In genomic region chr11:32092581-32093170, GRCh38 we compare ENCODE assay signal across 9 cellular contexts. TPM values are rescaled to one million over a fixed set of nuclear protein-coding genes. Genes with fewer than 3 reads are reported as not detected.
A peak's percentile ranks its signal among the peaks of the same experiment; 100 is the strongest.
DNase-seq lines count a peak whose midpoint lies in the region; ATAC-seq lines count a peak whose summit lies in the region.
"Had no signal": no experiment of that assay in that cellular context is flagged by ENCODE, and none has a peak within 500 bp of the region (broad histone marks: within the 10 kb centered on the region; RNA-seq: fewer than 3 reads in every experiment).

No MANE protein-coding gene starts in this region.

- peak overlapping the region; percentile 75 for H3K4me3 Mint-ChIP-seq in stimulated activated naive CD8-positive, alpha-beta T cell treated with anti-CD3 and anti-CD28 coated beads, Interleukin-15, Interleukin-2, amounts not matched to agents 100 ng/mL and 50 ng/mL, for 24 hours
- peak overlapping the region; percentile 87 for H3K4me3 Mint-ChIP-seq in activated naive CD8-positive, alpha-beta T cell treated with anti-CD3 and anti-CD28 coated beads, Interleukin-2, amount 10 ng/mL, durations not matched to agents 7 days and 5 days

- H3K4me1 Mint-ChIP-seq in stimulated activated naive CD8-positive, alpha-beta T cell treated with anti-CD3 and anti-CD28 coated beads, Interleukin-15, Interleukin-2, amounts not matched to agents 100 ng/mL and 50 ng/mL, for 24 hours (ENCODE audit: low read depth): peaks cover 44% of the 10 kb centered on the region
- H3K4me1 Mint-ChIP-seq in activated naive CD8-positive, alpha-beta T cell treated with anti-CD3 and anti-CD28 coated beads, Interleukin-2, amount 10 ng/mL, durations not matched to agents 7 days and 5 days: peaks cover 15% of the 10 kb centered on the region

- H4K91ac ChIP-seq in mesenchymal stem cell (ENCODE audit: low read length): no peak overlapping the region

- no peak overlapping the region for H2BK5ac ChIP-seq in mesenchymal stem cell (ENCODE audit: low read depth, low read length, poor library complexity, severe bottlenecking)

- H3K27ac Mint-ChIP-seq in stimulated activated naive CD8-positive, alpha-beta T cell treated with anti-CD3 and anti-CD28 coated beads, Interleukin-15, Interleukin-2, amounts not matched to agents 100 ng/mL and 50 ng/mL, for 24 hours: peak overlapping the region; percentile 71
- H3K27ac Mint-ChIP-seq in activated naive CD8-positive, alpha-beta T cell treated with anti-CD3 and anti-CD28 coated beads, Interleukin-2, amount 10 ng/mL, durations not matched to agents 7 days and 5 days: peak overlapping the region; percentile 78

- no peak overlapping the region for H3K4ac ChIP-seq in mesenchymal stem cell (ENCODE audit: low read depth in 1 of 2, low read length in 2 of 2)

- H2AK5ac ChIP-seq in mesenchymal stem cell (ENCODE audit: low read length, severe bottlenecking): peak overlapping the region; percentile 6

- no peaks in the 10 kb centered on the region for H3K9me3 ChIP-seq in mesenchymal stem cell (ENCODE audit: control insufficient read depth, low read length)

- H3K79me1 ChIP-seq in mesenchymal stem cell (replicated peaks; ENCODE audit: low read length, poor library complexity, severe bottlenecking): peaks cover 14% of the 10 kb centered on the region

- ATAC-seq in stimulated activated naive CD8-positive, alpha-beta T cell treated with anti-CD3 and anti-CD28 coated beads, Interleukin-15, Interleukin-2, amounts not matched to agents 100 U/mL and 50 U/mL, for 24 hours: no peak
- ATAC-seq in activated naive CD8-positive, alpha-beta T cell treated with anti-CD3 and anti-CD28 coated beads, Interleukin-2, amount 10 ng/mL, durations not matched to agents 7 days and 5 days (ENCODE audit: low read depth): no peak
- ATAC-seq in GM21515 (IDR thresholded peaks at IDR 0.05; ENCODE audit: unreplicated experiment) (no peak), GM18511 (IDR thresholded peaks at IDR 0.05; ENCODE audit: unreplicated experiment) (no peak), GM18867 (IDR thresholded peaks at IDR 0.05; ENCODE audit: unreplicated experiment) (no peak)

- H2BK15ac ChIP-seq in mesenchymal stem cell (ENCODE audit: low read depth, poor library complexity, severe bottlenecking): no peak overlapping the region

- H2BK120ac ChIP-seq in mesenchymal stem cell (ENCODE audit: low read depth, low read length): no peak overlapping the region

- H3K27me3 Mint-ChIP-seq in stimulated activated naive CD8-positive, alpha-beta T cell treated with anti-CD3 and anti-CD28 coated beads, Interleukin-15, Interleukin-2, amounts not matched to agents 100 ng/mL and 50 ng/mL, for 24 hours: peaks cover 5% of the 10 kb centered on the region
- peaks cover 8% of the 10 kb centered on the region for H3K27me3 Mint-ChIP-seq in activated naive CD8-positive, alpha-beta T cell treated with anti-CD3 and anti-CD28 coated beads, Interleukin-2, amount 10 ng/mL, durations not matched to agents 7 days and 5 days

- no peaks in the 10 kb centered on the region for H3K9me3 Mint-ChIP-seq in stimulated activated naive CD8-positive, alpha-beta T cell treated with anti-CD3 and anti-CD28 coated beads, Interleukin-15, Interleukin-2, amounts not matched to agents 100 ng/mL and 50 ng/mL, for 24 hours
- no peaks in the 10 kb centered on the region for H3K9me3 Mint-ChIP-seq in activated naive CD8-positive, alpha-beta T cell treated with anti-CD3 and anti-CD28 coated beads, Interleukin-2, amount 10 ng/mL, durations not matched to agents 7 days and 5 days

- peak overlapping the region in 1 of 2 experiments; percentile 4 for H3K14ac ChIP-seq in mesenchymal stem cell (ENCODE audit: low read length in 2 of 2)

- H3K23ac ChIP-seq in mesenchymal stem cell (ENCODE audit: low read length in 2 of 2): no peak overlapping the region

- peak overlapping the region; percentile 59 for H3K4me2 ChIP-seq in mesenchymal stem cell (ENCODE audit: low read length, poor library complexity, severe bottlenecking)

- H3K27ac ChIP-seq in mesenchymal stem cell (ENCODE audit: low read length, poor library complexity, severe bottlenecking): no peak overlapping the region

- H3K27me3 ChIP-seq in mesenchymal stem cell (ENCODE audit: control insufficient read depth in 1 of 2, insufficient read depth in 1 of 2, low read length in 2 of 2): no peaks in the 10 kb centered on the region

- peaks cover 22% of the 10 kb centered on the region for H3K4me1 ChIP-seq in mesenchymal stem cell (ENCODE audit: control insufficient read depth, insufficient read depth, low read depth, low read length)

- 83% methylated on average over 4 of the region's 4 CpGs for WGBS in mesenchymal stem cell

- no peak for DNase-seq in stimulated activated naive CD8-positive, alpha-beta T cell treated with anti-CD3 and anti-CD28 coated beads, Interleukin-15, Interleukin-2, amounts not matched to agents 100 U/mL and 50 U/mL, for 24 hours
- DNase-seq in activated naive CD8-positive, alpha-beta T cell treated with anti-CD3 and anti-CD28 coated beads, Interleukin-2, amount 10 ng/mL, durations not matched to agents 7 days and 5 days: no peak
- no peak for DNase-seq in mesenchymal stem cell
- no peak for DNase-seq in cerebellar nuclear complex (lab: John Stamatoyannopoulos, UW)
- DNase-seq: GF-D8 had no signal

- POLR2A ChIA-PET in activated naive CD8-positive, alpha-beta T cell treated with anti-CD3 and anti-CD28 coated beads, Interleukin-2, amount 10 ng/mL, durations not matched to agents 7 days and 5 days (lab: Charles Lee): no interaction called here

- no peak overlapping the region for H2BK12ac ChIP-seq in mesenchymal stem cell (ENCODE audit: low read length in 2 of 2)

- H3K18ac ChIP-seq in mesenchymal stem cell (ENCODE audit: low read depth in 1 of 2, low read length in 2 of 2): no peak overlapping the region

- peaks cover 3 to 14% of the 10 kb centered on the region in 2 experiments for H3K36me3 ChIP-seq in mesenchymal stem cell (ENCODE audit: control insufficient read depth in 1 of 2, insufficient read depth in 2 of 2, low read depth in 1 of 2, low read length in 2 of 2)

- no peak overlapping the region for H4K8ac ChIP-seq in mesenchymal stem cell (ENCODE audit: low read length)

- peak overlapping the region; percentile 94 for H3K9ac ChIP-seq in mesenchymal stem cell (ENCODE audit: low read length)

- H2AFZ ChIP-seq in mesenchymal stem cell (ENCODE audit: low read depth, low read length): no peak overlapping the region

- H3K4me3 ChIP-seq in mesenchymal stem cell (ENCODE audit: insufficient read depth in 1 of 2, low read depth in 1 of 2, low read length in 2 of 2): peak overlapping the region; percentile 76 to 82

- peaks cover 21% of the 10 kb centered on the region for H3K36me3 Mint-ChIP-seq in stimulated activated naive CD8-positive, alpha-beta T cell treated with anti-CD3 and anti-CD28 coated beads, Interleukin-15, Interleukin-2, amounts not matched to agents 100 ng/mL and 50 ng/mL, for 24 hours (ENCODE audit: low read depth)
- peaks cover 18% of the 10 kb centered on the region for H3K36me3 Mint-ChIP-seq in activated naive CD8-positive, alpha-beta T cell treated with anti-CD3 and anti-CD28 coated beads, Interleukin-2, amount 10 ng/mL, durations not matched to agents 7 days and 5 days

RNA-seq across cellular contexts. Expression of gene RCN1, which starts 1.8 kb away (rescaled TPM):
- total RNA-seq in activated naive CD8-positive, alpha-beta T cell treated with anti-CD3 and anti-CD28 coated beads, Interleukin-2, amount 10 ng/mL, durations not matched to agents 7 days and 5 days: 10 to 100 TPM; 10.2 to 15.5 TPM
- 505 TPM for polyA plus RNA-seq in mesenchymal stem cell (2013, experiment 1 of 2)
- polyA plus RNA-seq in mesenchymal stem cell (2013, experiment 2 of 2): 505 TPM
